In genomic region chr5:1300581-1301083, GRCh38 we compare ENCODE assay signal across 20 cellular contexts. TPM values are rescaled to one million over a fixed set of nuclear protein-coding genes. Genes with fewer than 3 reads are reported as not detected.
"Had no signal": no experiment of that assay in that cellular context is flagged by ENCODE, and none has a peak within 500 bp of the region (broad histone marks: within the 10 kb centered on the region; RNA-seq: fewer than 3 reads in every experiment).

No MANE protein-coding gene starts in this region.

- H3K27ac Mint-ChIP-seq: activated naive CD8-positive, alpha-beta T cell treated with anti-CD3 and anti-CD28 coated beads, Interleukin-2, amount 50 U/mL, for 24 hours; nephron had no signal

- ATAC-seq: activated naive CD8-positive, alpha-beta T cell treated with anti-CD3 and anti-CD28 coated beads, Interleukin-2, amount 50 U/mL, for 24 hours; gastrocnemius medialis; heart right ventricle; left lung; right lobe of liver had no signal

- H3K4me1 Mint-ChIP-seq: activated naive CD8-positive, alpha-beta T cell treated with anti-CD3 and anti-CD28 coated beads, Interleukin-2, amount 50 U/mL, for 24 hours; nephron had no signal

- H3K4me1 ChIP-seq: ascending aorta, breast epithelium, gastrocnemius medialis, heart right ventricle, left lung, right lobe of liver had no signal

- H3K27ac ChIP-seq: ascending aorta, breast epithelium, gastrocnemius medialis, heart right ventricle, left lung, right lobe of liver, SK-N-MC, stomach had no signal

- H3K27me3 ChIP-seq: ascending aorta, right lobe of liver had no signal

- H3K27me3 Mint-ChIP-seq: activated naive CD8-positive, alpha-beta T cell treated with anti-CD3 and anti-CD28 coated beads, Interleukin-2, amount 50 U/mL, for 24 hours had no signal

- DNase-seq: activated CD4-positive, alpha-beta T cell treated with anti-CD3 and anti-CD28 coated beads for 1 hour; activated CD4-positive, alpha-beta T cell treated with anti-CD3 and anti-CD28 coated beads, Interleukin-2, amount 50 U/mL, for 4 hours; activated naive CD4-positive, alpha-beta T cell; activated naive CD8-positive, alpha-beta T cell treated with anti-CD3 and anti-CD28 coated beads, Interleukin-2, amount 50 U/mL, for 24 hours; dermis blood vessel endothelial cell; erythroblast; gastrocnemius medialis; heart right ventricle; mesendoderm; stimulated activated CD4-positive, alpha-beta T cell treated with anti-CD3 and anti-CD28 coated beads, Interleukin-1b, Interleukin-23, amount 100 ng/mL, for 48 hours; stomach had no signal

- H3K36me3 ChIP-seq: ascending aorta, breast epithelium, gastrocnemius medialis, heart right ventricle, left lung, right lobe of liver, stomach had no signal

- H3K4me3 Mint-ChIP-seq: activated naive CD8-positive, alpha-beta T cell treated with anti-CD3 and anti-CD28 coated beads, Interleukin-2, amount 50 U/mL, for 24 hours; nephron had no signal

- H3K9me3 Mint-ChIP-seq: activated naive CD8-positive, alpha-beta T cell treated with anti-CD3 and anti-CD28 coated beads, Interleukin-2, amount 50 U/mL, for 24 hours had no signal

- H3K9me3 ChIP-seq: ascending aorta, breast epithelium, gastrocnemius medialis, left lung, right lobe of liver, stomach had no signal

- H3K4me3 ChIP-seq: ascending aorta, breast epithelium, gastrocnemius medialis, heart right ventricle, left lung, right lobe of liver, SK-N-MC, stomach had no signal

RNA-seq across cellular contexts. Expression of gene TERT, which starts 5.8 kb away (rescaled TPM):
- total RNA-seq: ascending aorta, cerebellum, gastrocnemius medialis, heart right ventricle, omental fat pad, right lobe of liver, urinary bladder had no signal
- polyA plus RNA-seq: heart right ventricle, urinary bladder had no signal
